Comparison of ENCODE assay signal across 1 cellular context in the genomic region with DNA sequence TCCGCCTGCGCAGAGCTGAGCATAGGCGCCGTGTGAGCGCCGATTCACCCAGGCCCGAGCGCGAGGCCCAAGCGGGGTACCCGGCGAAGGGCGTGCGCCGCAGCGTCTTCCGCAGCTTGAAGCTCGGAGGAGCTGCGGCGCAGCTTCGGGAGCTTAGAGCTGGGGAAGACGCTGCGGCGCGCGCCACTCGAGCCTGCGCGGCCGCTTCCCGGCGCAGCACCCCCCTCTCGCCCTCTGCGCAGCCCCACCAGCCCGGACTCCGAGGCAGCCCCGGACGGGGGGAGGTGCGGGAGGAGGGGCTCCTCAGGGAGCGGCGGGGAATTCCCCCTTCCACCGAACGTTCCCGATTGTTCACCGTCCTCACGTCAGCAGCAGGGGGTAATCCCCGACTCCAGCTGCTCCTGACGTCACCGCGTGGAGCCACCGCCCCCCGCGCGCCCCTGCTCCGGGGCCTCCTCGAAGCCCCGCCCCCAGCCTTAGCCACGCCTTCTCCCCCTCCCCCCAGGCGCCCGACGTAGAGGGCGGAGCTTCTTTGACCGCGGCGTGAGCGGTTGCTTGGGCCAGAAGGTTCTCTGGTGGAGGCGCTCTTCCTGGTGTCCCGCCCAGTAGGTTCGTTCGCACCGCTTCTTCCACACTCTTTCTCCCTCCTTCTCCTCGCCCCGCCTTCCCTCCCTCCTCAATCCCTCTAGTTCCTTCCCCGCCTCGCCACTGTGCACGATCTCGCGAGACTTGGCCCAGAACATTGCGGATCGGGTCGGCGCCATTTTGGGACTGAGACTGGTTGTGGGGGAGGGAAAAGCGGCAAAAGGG.
A peak's percentile ranks its signal among the peaks of the same experiment; 100 is the strongest.
TF ChIP-seq lines count a peak whose summit lies in the region.

TSS of gene GPBP1 (plus strand) at position 742 of the 810 bp plus-strand sequence. CDS start 40,072 bp downstream, outside the sequence.

TF ChIP-seq in GM12878, 131 proteins besides CTCF, POLR2A, EP300 and RAD21 (continued from another document):
- TF ChIP-seq SIN3A (IDR thresholded peaks at IDR 0.05; ENCODE audit: low read depth, low read length) (peak; percentile 32; the same call in 1 of the 2 replicates), ZSCAN29 (IDR thresholded peaks at IDR 0.05) (no peak), CREB1 (IDR thresholded peaks at IDR 0.05; ENCODE audit: low read depth) (peak; percentile 95), ZNF687 (IDR thresholded peaks at IDR 0.05) (peak; percentile 89), TARDBP (IDR thresholded peaks at IDR 0.05; ENCODE audit: borderline replicate concordance) (no peak; the same call in 1 of the 2 replicates), HDAC2 (IDR thresholded peaks at IDR 0.05) (no peak), CHD4 (IDR thresholded peaks at IDR 0.05) (no peak), GATAD2B (conservative IDR thresholded peaks at IDR 0.05; ENCODE audit: low read depth) (peak; percentile 96), NFIC (IDR thresholded peaks at IDR 0.05; ENCODE audit: low read depth, low read length) (no peak), FOXM1 (IDR thresholded peaks at IDR 0.05; ENCODE audit: low read depth, low read length) (0 out of 2 replicates have a peak, but pooled peaks have one; percentile 8), GABPA (IDR thresholded peaks at IDR 0.05; ENCODE audit: low read depth) (no peak), MXI1 (IDR thresholded peaks at IDR 0.05; ENCODE audit: low read depth, low read length) (peak; percentile 73; the same call in 1 of the 2 replicates), ZNF207 (IDR thresholded peaks at IDR 0.05; ENCODE audit: borderline replicate concordance) (peak; percentile 67; the same call in 1 of the 2 replicates), ZNF24 (IDR thresholded peaks at IDR 0.05) (no peak), MYC (IDR thresholded peaks at IDR 0.05; ENCODE audit: insufficient read depth, insufficient read length, insufficient replicate concordance, low read length, severe bottlenecking) (no peak), HSF1 (IDR thresholded peaks at IDR 0.05; ENCODE audit: low read depth, low read length) (peak; percentile 95), RFX5 (IDR thresholded peaks at IDR 0.05; ENCODE audit: low read depth, low read length) (no peak), PAX5 (IDR thresholded peaks at IDR 0.05; ENCODE audit: borderline replicate concordance, low read depth, low read length) (peak; percentile 59; the same call in 1 of the 2 replicates), CBFB (IDR thresholded peaks at IDR 0.05; ENCODE audit: low read depth) (peak; percentile 97), FOS (IDR thresholded peaks at IDR 0.05; ENCODE audit: borderline replicate concordance, extremely low read depth, insufficient read length) (no peak), JUNB (IDR thresholded peaks at IDR 0.05) (no peak), ZNF384 (IDR thresholded peaks at IDR 0.05; ENCODE audit: borderline replicate concordance, low read depth, low read length) (no peak), NRF1 (conservative IDR thresholded peaks at IDR 0.05; ENCODE audit: low read depth, low read length) (peak; percentile 49), BHLHE40 (IDR thresholded peaks at IDR 0.05; ENCODE audit: borderline replicate concordance in 1 of 2, low read depth in 2 of 2, low read length in 1 of 2) (peak in 1 of 2 experiments; percentile 72; a peak in 2 of 4 replicates), PRDM15 (CRISPR knock-in tag; IDR thresholded peaks at IDR 0.05) (no peak)
